ENCODE assay signal across 13 cellular contexts in the genomic region with DNA sequence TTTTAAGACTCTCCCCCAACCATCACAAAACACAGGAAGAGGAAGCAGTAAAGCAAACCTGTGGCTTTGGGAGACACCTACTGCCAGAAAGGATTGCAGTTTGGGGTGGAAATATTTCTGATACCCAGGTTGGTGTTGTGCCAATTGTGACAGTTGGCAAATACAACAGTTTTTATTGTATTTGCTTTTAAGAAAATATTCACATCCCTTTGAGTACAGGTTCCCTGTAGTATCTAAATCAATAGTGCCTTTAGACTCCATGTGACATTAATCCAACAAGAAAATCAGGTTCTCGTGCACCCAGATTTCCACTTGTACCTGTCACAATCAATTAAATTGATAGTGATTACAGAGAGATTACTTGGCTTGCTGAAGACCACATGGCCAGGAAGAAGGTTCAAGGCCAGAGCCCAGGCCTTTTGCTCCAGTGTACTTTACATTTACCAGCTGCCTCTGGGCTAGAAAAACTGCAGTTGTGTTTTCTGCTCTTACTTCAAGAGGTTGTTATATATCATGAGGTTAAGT.
DNase-seq lines count a peak whose midpoint lies in the region; ATAC-seq and TF ChIP-seq lines count a peak whose summit lies in the region.
"Had no signal": no experiment of that assay in that cellular context is flagged by ENCODE, and none has a peak within 500 bp of the region (broad histone marks: within the 10 kb centered on the region; RNA-seq: fewer than 3 reads in every experiment).

No MANE protein-coding gene starts in this region.

- no peak for TF ChIP-seq EP300 in suprapubic skin (IDR thresholded peaks at IDR 0.05)

- H3K36me3 ChIP-seq in thyroid gland (no peaks in the 10 kb centered on the region), suprapubic skin (no peaks in the 10 kb centered on the region)

- peak in 2 of 6 experiments; percentile 21 to 33 for TF ChIP-seq CTCF in thyroid gland (IDR thresholded peaks at IDR 0.05)
- TF ChIP-seq CTCF in suprapubic skin (IDR thresholded peaks at IDR 0.05): no peak

- DNase-seq in NCI-H2171 treated with DMSO at 0.1 percent for 48 hours (lab: John Stamatoyannopoulos, UW) (peak; percentile 40), NCI-H2171 (lab: John Stamatoyannopoulos, UW) (no peak), NCI-H69 (lab: John Stamatoyannopoulos, UW) (peak; percentile 79), dermis blood vessel endothelial cell (peak; percentile 50), thyroid gland (peak; percentile 19 to 26), suprapubic skin (ENCODE audit: low spot score in 2 of 2) (no peak), T-helper 9 cell (no peak)
- DNase-seq: activated CD4-positive, CD25-positive, alpha-beta regulatory T cell treated with anti-CD3 and anti-CD28 coated beads, Interleukin-2, amount 50 U/mL, for 72 hours; activated T-cell treated with anti-CD3 and anti-CD28 coated beads, Interleukin-2, amount 50 U/mL, for 4 hours; DMS79; erythroblast had no signal

- TF ChIP-seq POLR2A in thyroid gland (IDR thresholded peaks at IDR 0.05) (no peak), suprapubic skin (IDR thresholded peaks at IDR 0.05) (no peak)

- H3K27ac ChIP-seq in thyroid gland: peak overlapping the region; percentile 34 to 60 (median 46)
- H3K27ac ChIP-seq in suprapubic skin: no peak overlapping the region

- no peak for ATAC-seq in GM18870 (IDR thresholded peaks at IDR 0.05; ENCODE audit: unreplicated experiment)
- ATAC-seq: activated T-cell treated with anti-CD3 and anti-CD28 coated beads, Interleukin-2, amount 50 U/mL, for 4 hours; GM12878 had no signal

- intact Hi-C loops in thyroid gland (cut with DNase I): no loop called here

- 25 to 27% methylated on average over 1 of the region's 1 CpG for WGBS in thyroid gland, 2 donors
- WGBS in suprapubic skin: 71% methylated on average over 1 of the region's 1 CpG

- H3K27me3 ChIP-seq in thyroid gland: no peaks in the 10 kb centered on the region
- H3K27me3 ChIP-seq in suprapubic skin: no peaks in the 10 kb centered on the region

- H3K4me1 ChIP-seq in thyroid gland: peaks cover 0 to 9% of the 10 kb centered on the region in 2 donors
- H3K4me1 ChIP-seq in suprapubic skin: no peaks in the 10 kb centered on the region

- H3K9me3 ChIP-seq in thyroid gland (no peaks in the 10 kb centered on the region), suprapubic skin (no peaks in the 10 kb centered on the region)

- H3K4me3 ChIP-seq in thyroid gland (replicated peaks in 1 of 3): no peak overlapping the region
- no peak overlapping the region for H3K4me3 ChIP-seq in suprapubic skin
- H3K4me3 ChIP-seq: GM12878 had no signal

Comparison
In these comparisons a context has a peak if more than half of its experiments do, and no peak if none do; other contexts are left out.
1. DNase-seq: peak in NCI-H2171 treated with DMSO at 0.1 percent for 48 hours (single experiment), NCI-H69 (single experiment), dermis blood vessel endothelial cell (single experiment) and thyroid gland (2 of 2); none in NCI-H2171 (single experiment), suprapubic skin (0 of 2) and T-helper 9 cell (single experiment).